Comparison of ENCODE assay signal across 8 cellular contexts in the genomic region with DNA sequence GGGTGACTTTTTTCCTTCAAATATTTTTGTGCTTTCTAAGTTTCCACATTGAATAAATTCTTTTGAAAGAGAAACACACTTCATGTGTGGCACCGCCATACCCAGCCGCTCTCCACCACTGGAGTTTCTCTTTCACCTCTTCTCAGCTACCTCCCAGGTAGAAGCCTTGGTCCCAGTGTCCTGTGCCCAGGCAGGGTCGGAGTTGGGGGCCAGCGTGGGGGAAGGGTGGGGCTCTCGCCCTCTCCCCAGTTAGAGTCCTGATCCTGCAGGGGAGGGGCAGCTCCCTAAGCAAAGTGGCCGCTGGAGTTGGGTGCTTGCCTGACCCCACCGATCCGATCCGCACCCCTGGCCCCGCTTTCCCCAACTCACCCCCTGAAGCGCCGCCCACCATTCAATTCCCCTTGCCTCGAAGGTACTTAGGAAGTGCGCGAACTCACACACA.
DNase-seq lines count a peak whose midpoint lies in the region; ATAC-seq and TF ChIP-seq lines count a peak whose summit lies in the region.

No MANE protein-coding gene starts in this region.

- H3K9ac ChIP-seq in HUES48 (ENCODE audit: low read depth, low read length) (no peak overlapping the region), mucosa of rectum (ENCODE audit: low read depth in 1 of 2, low read length in 2 of 2) (peak overlapping the region; percentile 76 to 88)

- H3K4me3 ChIP-seq in HUES48 (ENCODE audit: low read depth, low read length) (peak overlapping the region; percentile 80), cardiac fibroblast (replicated peaks in 1 of 2; ENCODE audit: low read depth in 2 of 2, low read length in 2 of 2) (peak overlapping the region; percentile 51 to 71), mucosa of rectum (ENCODE audit: low read length in 2 of 2) (peak overlapping the region; percentile 78 to 79)

- H3K27ac ChIP-seq in 22Rv1 (peak overlapping the region; percentile 80), HUES48 (ENCODE audit: low read depth, low read length) (no peak overlapping the region), mucosa of rectum (ENCODE audit: low read depth in 2 of 2, low read length in 2 of 2) (peak overlapping the region; percentile 90 to 91)

- peaks cover 7% of the 10 kb centered on the region; the same call in 1 of the 2 replicates for H3K4me1 ChIP-seq in HUES48 (ENCODE audit: control insufficient read depth, insufficient read depth, low read length)
- peaks cover 24 to 46% of the 10 kb centered on the region in 2 donors for H3K4me1 ChIP-seq in mucosa of rectum (ENCODE audit: control insufficient read depth in 2 of 2, insufficient read depth in 2 of 2, low read length in 2 of 2)

- no peak for ATAC-seq in HG02870 (IDR thresholded peaks at IDR 0.05; ENCODE audit: unreplicated experiment)

- H3K36me3 ChIP-seq in HUES48 (ENCODE audit: control insufficient read depth, insufficient read depth, low read length) (no peaks in the 10 kb centered on the region), mucosa of rectum (ENCODE audit: control insufficient read depth in 2 of 2, insufficient read depth in 2 of 2, low read length in 2 of 2) (peaks cover 2 to 4% of the 10 kb centered on the region in 2 donors)

- H3K27me3 ChIP-seq in HUES48 (ENCODE audit: control insufficient read depth, insufficient read depth, low read length) = peaks cover 24% of the 10 kb centered on the region
- no peaks in the 10 kb centered on the region for H3K27me3 ChIP-seq in mucosa of rectum (ENCODE audit: control insufficient read depth in 2 of 2, insufficient read depth in 2 of 2, low read length in 2 of 2)

- H3K9me3 ChIP-seq in HUES48 (ENCODE audit: control insufficient read depth, insufficient read depth, low read length) (no peaks in the 10 kb centered on the region), mucosa of rectum (ENCODE audit: control insufficient read depth in 2 of 2, low read length in 2 of 2) (no peaks in the 10 kb centered on the region)

- DNase-seq in cardiac fibroblast (ENCODE audit: low read depth in 2 of 2) (no peak), NCI-H774 (lab: John Stamatoyannopoulos, UW) (no peak), HuH-7 (ENCODE audit: low spot score) (no peak), NCI-H1092 (lab: John Stamatoyannopoulos, UW) (no peak)

- no peak for TF ChIP-seq CTCF in 22Rv1 (IDR thresholded peaks at IDR 0.05)
- no peak for TF ChIP-seq CTCF in cardiac fibroblast (IDR thresholded peaks at IDR 0.05; ENCODE audit: low read depth, low read length)
